Comparison of ENCODE assay signal across 8 cellular contexts in the genomic region with DNA sequence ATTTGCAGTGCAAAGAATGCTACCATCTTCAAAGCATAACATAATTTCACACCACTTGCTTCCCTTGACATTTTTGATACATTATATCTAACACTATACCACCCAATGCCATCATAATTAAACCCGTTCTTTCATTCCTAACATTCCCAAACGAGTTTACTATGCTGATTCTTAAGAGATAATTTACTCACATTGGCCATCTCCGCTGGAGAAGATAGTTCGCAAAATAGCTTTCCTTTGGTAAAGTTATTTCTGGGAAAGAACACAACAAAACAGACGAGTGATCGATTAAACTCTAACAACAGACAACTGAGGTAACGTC. TPM values are rescaled to one million over a fixed set of nuclear protein-coding genes. Genes with fewer than 3 reads are reported as not detected.
A peak's percentile ranks its signal among the peaks of the same experiment; 100 is the strongest.
DNase-seq lines count a peak whose midpoint lies in the region; ATAC-seq and TF ChIP-seq lines count a peak whose summit lies in the region.

No MANE protein-coding gene starts in this region.

- peaks cover 42% of the 10 kb centered on the region for H3K4me1 ChIP-seq in CD8-positive, alpha-beta memory T cell (ENCODE audit: insufficient read depth, low read length)
- H3K4me1 ChIP-seq in Panc1 (ENCODE audit: control insufficient read depth, insufficient read depth, low read length), result peaks cover 8% of the 10 kb centered on the region; the same call in 1 of the 2 replicates

- no peaks in the 10 kb centered on the region for H3K9me3 Mint-ChIP-seq in CD8-positive, alpha-beta memory T cell
- no peaks in the 10 kb centered on the region for H3K9me3 Mint-ChIP-seq in osteocyte (ENCODE audit: unreplicated experiment)

- peak overlapping the region; percentile 94 for H3K4me3 ChIP-seq in CD8-positive, alpha-beta memory T cell (ENCODE audit: low read length)
- peak overlapping the region; percentile 98 to 100 for H3K4me3 ChIP-seq in Panc1 (ENCODE audit: low read depth in 2 of 2, low read length in 2 of 2)

- H3K4me3 Mint-ChIP-seq in CD8-positive, alpha-beta memory T cell, result peak overlapping the region; percentile 92 to 99 (median 95)
- H3K4me3 Mint-ChIP-seq in osteocyte (ENCODE audit: unreplicated experiment), result peak overlapping the region; percentile 99

- DNase-seq in CD8-positive, alpha-beta memory T cell, result no peak
- DNase-seq in Panc1 (ENCODE audit: low read depth, low spot score) (no peak), epithelial cell of prostate (ENCODE audit: low read depth, low spot score) (no peak), osteocyte (ENCODE audit: extremely low spot score, unreplicated experiment) (no peak), HuH-7.5 (ENCODE audit: low spot score) (no peak), HK-2 (ENCODE audit: unreplicated experiment) (no peak)

- CTCF ChIA-PET in CD8-positive, alpha-beta memory T cell (lab: Charles Lee), result interaction anchor here (1.1 to 1.3 kb wide), 3 partner anchors 11 to 1673 kb away, joined by 3 read pairs; no protein-coding TSS in a partner anchor
- CTCF ChIA-PET in Panc1 (lab: Charles Lee), result no interaction called here

- peaks cover 45 to 61% (median 59%) of the 10 kb centered on the region in 3 donors for H3K4me1 Mint-ChIP-seq in CD8-positive, alpha-beta memory T cell
- H3K4me1 Mint-ChIP-seq in osteocyte (ENCODE audit: unreplicated experiment), result peaks cover 50% of the 10 kb centered on the region

- BruUV-seq in Panc1 (replicated peaks; lab: Mats Ljungman, UMichigan), result no TSS peak

- in situ Hi-C loops in Panc1 (cut with HindIII; ENCODE audit: low pct_unique_long_range_greater_than_20kb, low sequenced_read_pairs), result no loop called here

- H3K36me3 Mint-ChIP-seq in CD8-positive, alpha-beta memory T cell, result peaks cover 3 to 45% (median 8%) of the 10 kb centered on the region in 3 donors
- H3K36me3 Mint-ChIP-seq in osteocyte (ENCODE audit: unreplicated experiment), result peaks cover 25% of the 10 kb centered on the region

- POLR2A ChIA-PET in CD8-positive, alpha-beta memory T cell (lab: Charles Lee), result interaction anchor here (0.7 to 2.2 kb wide), 7 partner anchors 10 to 1823 kb away, joined by 3 to 16 read pairs (median 4); a partner anchor contains a TSS
- POLR2A ChIA-PET in Panc1 (lab: Charles Lee), result interaction anchor here (0.6 kb wide), 3 partner anchors 421 to 655 kb away, joined by 3 to 5 read pairs (median 4); no protein-coding TSS in a partner anchor

- H3K27ac Mint-ChIP-seq in CD8-positive, alpha-beta memory T cell, result peak overlapping the region; percentile 96 to 100 (median 98)
- peak overlapping the region; percentile 100 for H3K27ac Mint-ChIP-seq in osteocyte (ENCODE audit: unreplicated experiment)

- H3K27ac ChIP-seq in CD8-positive, alpha-beta memory T cell (ENCODE audit: low read depth, low read length), result peak overlapping the region; percentile 98
- H3K27ac ChIP-seq in Panc1 (ENCODE audit: low read length) (peak overlapping the region; percentile 99), epithelial cell of prostate (peak overlapping the region; percentile 91)

- intact Hi-C loops in Panc1 (cut with micrococcal nuclease; ENCODE audit: unreplicated experiment), result no loop called here

- H3K27me3 Mint-ChIP-seq in CD8-positive, alpha-beta memory T cell, result peaks cover 8 to 25% of the 10 kb centered on the region in 2 donors
- no peaks in the 10 kb centered on the region for H3K27me3 Mint-ChIP-seq in osteocyte (ENCODE audit: unreplicated experiment)

- no peaks in the 10 kb centered on the region for H3K9me3 ChIP-seq in CD8-positive, alpha-beta memory T cell (ENCODE audit: low read length)
- H3K9me3 ChIP-seq in Panc1 (ENCODE audit: control insufficient read depth, insufficient read depth, low read depth, low read length), result no peaks in the 10 kb centered on the region

- H3K36me3 ChIP-seq in CD8-positive, alpha-beta memory T cell (ENCODE audit: insufficient read depth, low read length), result peaks cover 3% of the 10 kb centered on the region
- H3K36me3 ChIP-seq in Panc1 (ENCODE audit: control insufficient read depth, insufficient read depth, low read length), result peaks cover 36% of the 10 kb centered on the region

- H3K27me3 ChIP-seq in CD8-positive, alpha-beta memory T cell (ENCODE audit: insufficient read depth, low read length, poor library complexity, severe bottlenecking), result no peaks in the 10 kb centered on the region
- H3K27me3 ChIP-seq in Panc1 (ENCODE audit: control insufficient read depth, insufficient read depth, low read length), result no peaks in the 10 kb centered on the region

- TF ChIP-seq CTCF in Panc1 (IDR thresholded peaks at IDR 0.05) (no peak), osteocyte (IDR thresholded peaks at IDR 0.05) (no peak)

- ATAC-seq in Panc1, result no peak
- ATAC-seq in GM19395 (IDR thresholded peaks at IDR 0.05; ENCODE audit: unreplicated experiment), result no peak
- ATAC-seq in HG03139 (IDR thresholded peaks at IDR 0.05; ENCODE audit: unreplicated experiment), result no peak

RNA-seq across cellular contexts. Expression of a gene that starts 0.7 kb away (rescaled TPM):
- 100 to 1,000 TPM; 149 to 156 TPM for total RNA-seq in CD8-positive, alpha-beta memory T cell
- 117 TPM for polyA plus RNA-seq in CD8-positive, alpha-beta memory T cell
- total RNA-seq in Panc1 (2021; ENCODE audit: unreplicated experiment), result 120 TPM
- 58.3 TPM for polyA plus RNA-seq in Panc1 (2012; ENCODE audit: insufficient read length)
- total RNA-seq in osteocyte, result 96.6 and 97.9 TPM in 2 replicates
